In genomic region chr6:140230282-140230681, GRCh38 we compare ENCODE assay signal across 19 cellular contexts.
"Had no signal": no experiment of that assay in that cellular context is flagged by ENCODE, and none has a peak within 500 bp of the region (broad histone marks: within the 10 kb centered on the region; RNA-seq: fewer than 3 reads in every experiment).

No MANE protein-coding gene starts in this region.

- H3K9me3 ChIP-seq: vagina had no signal

- H3K4me1 ChIP-seq: ascending aorta, breast epithelium, right atrium auricular region, tibial artery, vagina had no signal

- H3K36me3 ChIP-seq: ascending aorta, breast epithelium, right atrium auricular region, tibial artery, vagina had no signal

- DNase-seq: activated CD4-positive, alpha-beta T cell treated with anti-CD3 and anti-CD28 coated beads, Interleukin-2, amount 50 U/mL, for 1 hour; activated CD4-positive, CD25-positive, alpha-beta regulatory T cell; activated naive CD4-positive, alpha-beta T cell treated with anti-CD3 and anti-CD28 coated beads for 36 hours; activated naive CD8-positive, alpha-beta T cell treated with anti-CD3 and anti-CD28 coated beads, Interleukin-2, amount 50 U/mL, for 24 hours; activated T-cell treated with anti-CD3 and anti-CD28 coated beads for 4 hours; dermis blood vessel endothelial cell; effector memory CD8-positive, alpha-beta T cell; foreskin melanocyte; nucleus accumbens; posterior cingulate gyrus; stimulated activated CD4-positive, alpha-beta T cell treated with anti-CD3 and anti-CD28 coated beads, Interleukin-2, amount 100 ng/mL, for 48 hours; stimulated activated naive B cell treated with anti-CD40 and anti-IgM and Interleukin-4, amounts not matched to agents 10 μg/mL and 1 μg/mL and 100 μg/mL, for 72 hours; tibial artery had no signal

- H3K27ac ChIP-seq: ascending aorta, breast epithelium, right atrium auricular region, tibial artery, vagina had no signal

- H3K27me3 ChIP-seq: ascending aorta, breast epithelium, right atrium auricular region, tibial artery, vagina had no signal

- ATAC-seq: activated naive CD8-positive, alpha-beta T cell treated with anti-CD3 and anti-CD28 coated beads, Interleukin-2, amount 50 U/mL, for 24 hours; effector memory CD8-positive, alpha-beta T cell; left lobe of liver; natural killer cell treated with Interleukin-12 subunit alpha and Interleukin-12 subunit beta and Interleukin-15 and Interleukin-18, amount 100 ng/mL, for 72 hours; stimulated activated naive B cell treated with anti-CD40 and anti-IgM and Interleukin-4, amounts not matched to agents 10 μg/mL and 1 μg/mL and 100 μg/mL, for 72 hours had no signal

- H3K4me3 ChIP-seq: ascending aorta, breast epithelium, right atrium auricular region, tibial artery, vagina had no signal
